In genomic region chr1:25544819-25545218, GRCh38 we compare ENCODE assay signal across 8 cellular contexts. TPM values are rescaled to one million over a fixed set of nuclear protein-coding genes. Genes with fewer than 3 reads are reported as not detected.
DNase-seq lines count a peak whose midpoint lies in the region; ATAC-seq, FAIRE-seq and TF ChIP-seq lines count a peak whose summit lies in the region.

No MANE protein-coding gene starts in this region.

- no peak overlapping the region for H2AK5ac ChIP-seq in H1 (ENCODE audit: low read depth, low read length)

- peak overlapping the region; percentile 92 to 97 (median 95) for H3K4me3 Mint-ChIP-seq in CD4-positive, CD25-positive, alpha-beta regulatory T cell

- CTCF ChIA-PET in OCI-LY7 (lab: Charles Lee; ENCODE audit: unreplicated experiment) (no interaction called here), H1 (lab: Charles Lee; ENCODE audit: partially characterized antibody) (interaction anchor here (1.4 to 7.7 kb wide), 6 partner anchors 21 to 65 kb away, joined by 3 to 34 read pairs (median 5); no protein-coding TSS in a partner anchor)

- no TSS peak for BruUV-seq in OCI-LY7 (replicated peaks; lab: Mats Ljungman, UMichigan)

- WGBS in H1 (ENCODE audit: extremely low coverage in 1 of 2, insufficient coverage in 1 of 2, insufficient read length in 1 of 2, insufficient replicate concordance in 2 of 2, low coverage in 1 of 2, low lambda C conversion rate in 2 of 2, missing lambda C conversion rate in 1 of 2), 2 experiments = 79% methylated on average over 5 of the region's 6 CpGs; no CpG with 5 or more reads in 1 of the 2 experiments

- H3K23ac ChIP-seq in H1 (ENCODE audit: insufficient read length) = no peak overlapping the region

- H2BK15ac ChIP-seq in H1 (ENCODE audit: low read length) = no peak overlapping the region

- no peak for ATAC-seq in CD4-positive, CD25-positive, alpha-beta regulatory T cell (ENCODE audit: low read depth in 2 of 2)
- ATAC-seq in HG02938 (IDR thresholded peaks at IDR 0.05; ENCODE audit: unreplicated experiment) = no peak

- no peak overlapping the region for H3K4ac ChIP-seq in H1 (replicated peaks; ENCODE audit: insufficient read length, low read depth, low read length)

- peaks cover 0 to 2% (median 0%) of the 10 kb centered on the region in 7 donors for H3K9me3 Mint-ChIP-seq in CD4-positive, CD25-positive, alpha-beta regulatory T cell

- H3K36me3 ChIP-seq in CD4-positive, CD25-positive, alpha-beta regulatory T cell (ENCODE audit: control insufficient read depth, insufficient read depth, low read length) = no peaks in the 10 kb centered on the region
- H3K36me3 ChIP-seq in OCI-LY7 (ENCODE audit: insufficient read depth, low read length) = no peaks in the 10 kb centered on the region
- no peaks in the 10 kb centered on the region for H3K36me3 ChIP-seq in H1 (ENCODE audit: control insufficient read depth in 2 of 4, insufficient read depth in 4 of 4, low read length in 3 of 4)
- H3K36me3 ChIP-seq in muscle layer of colon (ENCODE audit: insufficient read depth, low read length) = no peaks in the 10 kb centered on the region

- no peak for FAIRE-seq in H1 (lab: Jason Lieb, UNC)

- H3K79me1 ChIP-seq in H1 (ENCODE audit: low read depth, low read length) = no peaks in the 10 kb centered on the region; the same call in 1 of the 2 replicates

- peaks cover 4 to 58% (median 29%) of the 10 kb centered on the region in 4 donors for H3K4me1 Mint-ChIP-seq in CD4-positive, CD25-positive, alpha-beta regulatory T cell

- H3K27me3 ChIP-seq in CD4-positive, CD25-positive, alpha-beta regulatory T cell (ENCODE audit: control insufficient read depth, insufficient read depth, low read length) = no peaks in the 10 kb centered on the region
- H3K27me3 ChIP-seq in H1 (replicated peaks in 1 of 4; ENCODE audit: control insufficient read depth in 3 of 4, extremely low read depth in 1 of 4, insufficient read depth in 3 of 4, low read length in 3 of 4) (peaks cover 0 to 5% (median 3%) of the 10 kb centered on the region in 4 experiments; a peak in 5 of 7 replicates), muscle layer of colon (ENCODE audit: control insufficient read depth in 1 of 2, insufficient read depth in 2 of 2, low read length in 2 of 2) (no peaks in the 10 kb centered on the region)

- TF ChIP-seq CTCF in OCI-LY7 (conservative IDR thresholded peaks at IDR 0.05; ENCODE audit: low read length) = no peak
- no peak for TF ChIP-seq CTCF in H1 (IDR thresholded peaks at IDR 0.05; ENCODE audit: control extremely low read depth in 1 of 3, insufficient read depth in 1 of 3, low read depth in 1 of 3, low read length in 3 of 3)

- TF ChIP-seq RAD21 in H1 (IDR thresholded peaks at IDR 0.05 in 1 of 2, conservative IDR thresholded peaks at IDR 0.05 in 1 of 2; ENCODE audit: low read depth in 2 of 2, low read length in 2 of 2) = no peak

- H2BK120ac ChIP-seq in H1 (replicated peaks; ENCODE audit: low read depth, low read length) = no peak overlapping the region

- H3K36me3 Mint-ChIP-seq in CD4-positive, CD25-positive, alpha-beta regulatory T cell = peaks cover 4% of the 10 kb centered on the region

- peak overlapping the region; percentile 80 for H3K4me2 ChIP-seq in OCI-LY7 (ENCODE audit: low read length)
- peak overlapping the region; percentile 82 to 83 for H3K4me2 ChIP-seq in H1 (ENCODE audit: insufficient read depth in 1 of 2, low read depth in 2 of 2, low read length in 2 of 2)

- no peak overlapping the region for H2AFZ ChIP-seq in OCI-LY7 (ENCODE audit: low read length)
- H2AFZ ChIP-seq in H1 (ENCODE audit: low read length) = no peak overlapping the region

- no peak for DNase-seq in CD4-positive, CD25-positive, alpha-beta regulatory T cell
- DNase-seq in OCI-LY7 (ENCODE audit: low spot score) (no peak), H1 (ENCODE audit: low read depth in 1 of 2, low spot score in 2 of 2) (no peak), CD1c-positive myeloid dendritic cell (ENCODE audit: extremely low spot score) (no peak), kidney glomerular epithelial cell (lab: John Stamatoyannopoulos, UW) (no peak), HuH-7.5 (ENCODE audit: low spot score) (no peak)

- no peak overlapping the region for H2BK20ac ChIP-seq in H1 (ENCODE audit: low read length)

- H4K8ac ChIP-seq in H1 (ENCODE audit: extremely low read depth, insufficient read depth, low read length) = no peak overlapping the region; the same call in 1 of the 2 replicates

- no peak overlapping the region for H3K14ac ChIP-seq in H1 (ENCODE audit: insufficient read length)

- no peak for TF ChIP-seq POLR2A in H1 (IDR thresholded peaks at IDR 0.05; ENCODE audit: control extremely low read depth in 1 of 2, low read depth in 2 of 2, low read length in 2 of 2)

- no peak for TF ChIP-seq EP300 in H1 (IDR thresholded peaks at IDR 0.05; ENCODE audit: borderline replicate concordance in 1 of 2, low read depth in 2 of 2, low read length in 2 of 2)

- peak overlapping the region; percentile 68 for H3K4me3 ChIP-seq in CD4-positive, CD25-positive, alpha-beta regulatory T cell (ENCODE audit: low read depth, low read length)
- H3K4me3 ChIP-seq in OCI-LY7 (ENCODE audit: low read depth, low read length, poor library complexity, severe bottlenecking) (peak overlapping the region; percentile 84), H1 (ENCODE audit: extremely low read depth in 1 of 4, insufficient read depth in 2 of 4, low read depth in 3 of 4, low read length in 4 of 4) (peak overlapping the region in 3 of 4 experiments; percentile 63 to 79 (median 63); a peak in 6 of 8 replicates), muscle layer of colon (ENCODE audit: low read depth in 1 of 2, low read length in 2 of 2) (peak overlapping the region in 1 of 2 donors; percentile 54)

- H3K9me2 ChIP-seq in OCI-LY7 (ENCODE audit: insufficient read depth, low read length) = no peaks in the 10 kb centered on the region

- H3K27ac Mint-ChIP-seq in CD4-positive, CD25-positive, alpha-beta regulatory T cell = peak overlapping the region; percentile 32 to 93 (median 89)

- peaks cover 57% of the 10 kb centered on the region for H3K4me1 ChIP-seq in CD4-positive, CD25-positive, alpha-beta regulatory T cell (ENCODE audit: control insufficient read depth, insufficient read depth, low read length, poor library complexity, severe bottlenecking)
- H3K4me1 ChIP-seq in OCI-LY7 (ENCODE audit: insufficient read depth, low read length, poor library complexity, severe bottlenecking) (peaks cover 48% of the 10 kb centered on the region), H1 (replicated peaks in 1 of 4; ENCODE audit: control insufficient read depth in 3 of 4, insufficient read depth in 4 of 4, low read length in 3 of 4) (peaks cover 0 to 9% (median 5%) of the 10 kb centered on the region in 4 experiments; a peak in 4 of 7 replicates), muscle layer of colon (ENCODE audit: insufficient read depth, low read length) (peaks cover 21% of the 10 kb centered on the region)

- no peak overlapping the region for H3K18ac ChIP-seq in H1 (ENCODE audit: extremely low read depth, low read length)

- H4K5ac ChIP-seq in H1 (ENCODE audit: insufficient read length, low read depth, low read length) = no peak overlapping the region

- no peak overlapping the region for H2BK12ac ChIP-seq in H1 (ENCODE audit: low read depth, low read length)

- intact Hi-C loops in OCI-LY7 (cut with micrococcal nuclease; ENCODE audit: unreplicated experiment) = no loop called here

- H3K9ac ChIP-seq in H1 (replicated peaks in 1 of 4; ENCODE audit: extremely low read depth in 1 of 4, low read depth in 3 of 4, low read length in 3 of 4) = no peak overlapping the region
- H3K9ac ChIP-seq in muscle layer of colon (ENCODE audit: low read length) = peak overlapping the region; percentile 50

- H3K23me2 ChIP-seq in H1 (ENCODE audit: low read depth, low read length) = peaks cover 5% of the 10 kb centered on the region; the same call in 1 of the 2 replicates

- H3K27me3 Mint-ChIP-seq in CD4-positive, CD25-positive, alpha-beta regulatory T cell = no peaks in the 10 kb centered on the region

- POLR2A ChIA-PET in OCI-LY7 (lab: Charles Lee) = no interaction called here
- POLR2A ChIA-PET in H1 (lab: Charles Lee; ENCODE audit: partially characterized antibody) = interaction anchor here (1.0 kb wide), 1 partner anchor 39 kb away, joined by 4 read pairs; no protein-coding TSS in a partner anchor

- H4K20me1 ChIP-seq in OCI-LY7 (ENCODE audit: insufficient read depth, low read length) = no peaks in the 10 kb centered on the region
- peaks cover 2 to 6% of the 10 kb centered on the region in 2 experiments for H4K20me1 ChIP-seq in H1 (replicated peaks in 1 of 2; ENCODE audit: control insufficient read depth in 1 of 2, insufficient read depth in 2 of 2, low read length in 2 of 2)

- H3K56ac ChIP-seq in H1 (replicated peaks; ENCODE audit: insufficient read length, low read depth, low read length) = no peak overlapping the region

- no peaks in the 10 kb centered on the region for H3K9me3 ChIP-seq in CD4-positive, CD25-positive, alpha-beta regulatory T cell (ENCODE audit: control insufficient read depth in 2 of 2, low read length in 2 of 2)
- H3K9me3 ChIP-seq in OCI-LY7 (ENCODE audit: low read length) (no peaks in the 10 kb centered on the region), H1 (ENCODE audit: insufficient read depth in 2 of 2, low read depth in 1 of 2, low read length in 1 of 2) (no peaks in the 10 kb centered on the region), muscle layer of colon (ENCODE audit: low read length) (no peaks in the 10 kb centered on the region)

- H3K79me2 ChIP-seq in OCI-LY7 (ENCODE audit: insufficient read depth, low read depth, low read length) (peaks cover 9% of the 10 kb centered on the region; the same call in 1 of the 2 replicates), H1 (ENCODE audit: control insufficient read depth in 1 of 2, insufficient read depth in 2 of 2, low read length in 2 of 2) (no peaks in the 10 kb centered on the region)

- H2BK5ac ChIP-seq in H1 (ENCODE audit: low read depth, low read length) = no peak overlapping the region

- no peak overlapping the region for H4K91ac ChIP-seq in H1 (replicated peaks; ENCODE audit: insufficient read length, low read length)

- H3K27ac ChIP-seq in CD4-positive, CD25-positive, alpha-beta regulatory T cell (ENCODE audit: insufficient read depth, low read length, poor library complexity, severe bottlenecking) = peak overlapping the region; percentile 55
- no peak overlapping the region for H3K27ac ChIP-seq in OCI-LY7 (ENCODE audit: low read depth, low read length, poor library complexity, severe bottlenecking)
- H3K27ac ChIP-seq in H1 (ENCODE audit: low read depth, low read length) = no peak overlapping the region
- H3K27ac ChIP-seq in muscle layer of colon (ENCODE audit: low read depth, low read length) = peak overlapping the region; percentile 75

RNA-seq across cellular contexts. Expression of gene LDLRAP1, which starts 1.4 kb away (rescaled TPM):
- total RNA-seq in CD4-positive, CD25-positive, alpha-beta regulatory T cell = 98.7 TPM
- 100 to 1,000 TPM; 170 to 326 (median 258) TPM for polyA plus RNA-seq in CD4-positive, CD25-positive, alpha-beta regulatory T cell
- total RNA-seq in OCI-LY7 (2014; rRNA removed; shearing (Covaris generic)) = 12.6 and 14.9 TPM in 2 replicates
- total RNA-seq in OCI-LY7 (2022) = 30.3 and 36.2 TPM in 2 replicates
- total RNA-seq in H1 (2021; fragmentation: NEBNext Ultra II Directional; extraction: Animal tissue kit (Norgen Biotek cat#: 25700)) = 12.8 and 14.0 TPM in 2 replicates
- 13.2 and 16.3 TPM in 2 replicates for polyA plus RNA-seq in H1 (2011; rRNA removed)
- 10.4 TPM for polyA plus RNA-seq in H1 (2011; cell fraction: cytosol; rRNA removed)
- polyA plus RNA-seq in H1 (2011; cell fraction: nucleus; rRNA removed) = 16.7 TPM
- polyA plus RNA-seq in H1 (2012, experiment 1 of 2) = 9.3 to 13.5 TPM (median 11.9 TPM) in 4 replicates
- 13.0 TPM for polyA plus RNA-seq in H1 (2012, experiment 2 of 2)
- 9.4 TPM for polyA plus RNA-seq in H1 (2013, experiment 1 of 2)
- polyA plus RNA-seq in H1 (2013, experiment 2 of 2) = 9.6 TPM
- polyA minus RNA-seq in H1 (2011; rRNA and poly(A)+ RNA removed) = 9.7 and 11.7 TPM in 2 replicates
- 8.3 TPM for polyA minus RNA-seq in H1 (2011; cell fraction: cytosol; rRNA and poly(A)+ RNA removed)
- polyA minus RNA-seq in H1 (2011; cell fraction: nucleus; rRNA and poly(A)+ RNA removed) = 9.7 TPM

Comparison
In these comparisons a context has a peak if more than half of its experiments do, and no peak if none do; other contexts are left out.
1. H3K27ac ChIP-seq: peak in CD4-positive, CD25-positive, alpha-beta regulatory T cell (single experiment) and muscle layer of colon (single experiment); none in OCI-LY7 (single experiment) and H1 (single experiment).